In the genomic region with DNA sequence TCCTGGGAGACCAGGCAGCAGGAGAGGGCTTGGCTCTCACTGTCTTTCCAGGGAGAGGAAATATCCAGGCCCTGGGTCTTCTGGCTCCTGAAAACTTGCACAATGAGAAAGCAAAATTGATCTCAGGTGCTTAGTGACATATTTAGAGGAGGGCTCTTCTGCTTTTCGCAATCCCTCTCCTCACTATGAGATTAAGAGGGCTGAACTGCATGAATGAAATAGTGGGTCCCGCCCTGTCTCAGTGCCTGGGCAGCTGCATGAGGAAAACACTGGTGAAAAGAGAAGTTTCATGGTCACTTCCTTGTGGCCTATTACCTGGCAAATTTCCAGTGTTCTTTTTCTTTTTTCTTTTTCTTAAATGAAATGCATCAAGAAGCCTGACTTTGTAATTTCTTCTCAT, we compare ENCODE assay signal across 18 cellular contexts.
DNase-seq lines count a peak whose midpoint lies in the region; ATAC-seq and TF ChIP-seq lines count a peak whose summit lies in the region.
"Had no signal": no experiment of that assay in that cellular context is flagged by ENCODE, and none has a peak within 500 bp of the region (broad histone marks: within the 10 kb centered on the region; RNA-seq: fewer than 3 reads in every experiment).

No MANE protein-coding gene starts in this region.

- ATAC-seq in HG03159 (IDR thresholded peaks at IDR 0.05; ENCODE audit: unreplicated experiment) (no peak), GM21360 (IDR thresholded peaks at IDR 0.05; ENCODE audit: unreplicated experiment) (no peak)
- ATAC-seq: esophagus mucosa; heart right ventricle; stimulated activated naive CD8-positive, alpha-beta T cell treated with anti-CD3 and anti-CD28 coated beads, Interleukin-15, Interleukin-2, amounts not matched to agents 100 U/mL and 50 U/mL, for 24 hours; WTC11 had no signal

- H3K4me1 Mint-ChIP-seq in IgD-negative memory B cell, result peaks cover 41 to 57% (median 47%) of the 10 kb centered on the region in 3 donors
- H3K4me1 Mint-ChIP-seq in endodermal cell, result peaks cover 62% of the 10 kb centered on the region
- H3K4me1 Mint-ChIP-seq in progenitor cell of endocrine pancreas (ENCODE audit: low read depth), result peaks cover 48% of the 10 kb centered on the region

- TF ChIP-seq CTCF in endodermal cell (conservative IDR thresholded peaks at IDR 0.05), result no peak
- TF ChIP-seq CTCF in progenitor cell of endocrine pancreas (IDR thresholded peaks at IDR 0.05; ENCODE audit: unreplicated experiment), result no peak

- H3K27me3 ChIP-seq in BLaER1 treated with 17β-estradiol and CSF1 and Interleukin-3, amounts not matched to agents 10 nM and 100 nM, result no peaks in the 10 kb centered on the region
- H3K27me3 ChIP-seq in endodermal cell (ENCODE audit: control insufficient read depth, insufficient read depth, low read length, poor library complexity, severe bottlenecking), result no peaks in the 10 kb centered on the region
- H3K27me3 ChIP-seq: heart right ventricle had no signal

- H3K36me3 ChIP-seq in BLaER1 treated with 17β-estradiol and CSF1 and Interleukin-3, amounts not matched to agents 10 nM and 100 nM, result peaks cover 0 to 20% (median 0%) of the 10 kb centered on the region in 11 experiments; a peak in 2 of 22 replicates
- H3K36me3 ChIP-seq in endodermal cell (ENCODE audit: control insufficient read depth, insufficient read depth, low read length), result no peaks in the 10 kb centered on the region
- H3K36me3 ChIP-seq: heart right ventricle had no signal

- DNase-seq in endodermal cell (no peak), progenitor cell of endocrine pancreas (ENCODE audit: low spot score, unreplicated experiment) (no peak), dermis blood vessel endothelial cell (no peak)
- DNase-seq: cortex of kidney; heart right ventricle; KG1; NCI-H1436; NCI-H446; stimulated activated naive CD8-positive, alpha-beta T cell treated with anti-CD3 and anti-CD28 coated beads, Interleukin-15, Interleukin-2, amounts not matched to agents 100 U/mL and 50 U/mL, for 24 hours had no signal

- no peak overlapping the region for H3K4me3 ChIP-seq in BLaER1 treated with 17β-estradiol and CSF1 and Interleukin-3, amounts not matched to agents 10 nM and 100 nM
- H3K4me3 ChIP-seq in endodermal cell (ENCODE audit: low read length), result peak overlapping the region; percentile 33
- H3K4me3 ChIP-seq: heart right ventricle, SK-N-MC, smooth muscle cell had no signal

- H3K9me3 Mint-ChIP-seq in IgD-negative memory B cell, result no peaks in the 10 kb centered on the region
- H3K9me3 Mint-ChIP-seq in endodermal cell, result no peaks in the 10 kb centered on the region
- no peaks in the 10 kb centered on the region for H3K9me3 Mint-ChIP-seq in progenitor cell of endocrine pancreas (ENCODE audit: low read depth)
- H3K9me3 Mint-ChIP-seq: WTC11 had no signal

- peak overlapping the region in 9 of 11 experiments; percentile 9 to 83 (median 72); a peak in 16 of 22 replicates for H3K4me2 ChIP-seq in BLaER1 treated with 17β-estradiol and CSF1 and Interleukin-3, amounts not matched to agents 10 nM and 100 nM
- H3K4me2 ChIP-seq: smooth muscle cell had no signal

- no peaks in the 10 kb centered on the region for H3K9me3 ChIP-seq in BLaER1 treated with 17β-estradiol and CSF1 and Interleukin-3, amounts not matched to agents 10 nM and 100 nM (replicated peaks in 1 of 11)
- H3K9me3 ChIP-seq in endodermal cell (ENCODE audit: control insufficient read depth, low read length), result no peaks in the 10 kb centered on the region
- H3K9me3 ChIP-seq: heart right ventricle had no signal

- H3K27ac ChIP-seq in BLaER1 treated with 17β-estradiol and CSF1 and Interleukin-3, amounts not matched to agents 10 nM and 100 nM, result peak overlapping the region in 7 of 11 experiments; percentile 3 to 62 (median 28); a peak in 10 of 22 replicates
- peak overlapping the region; percentile 21 for H3K27ac ChIP-seq in endodermal cell (ENCODE audit: low read depth, low read length)
- H3K27ac ChIP-seq: HL-60, SK-N-MC had no signal

- WGBS in endodermal cell (ENCODE audit: insufficient coverage in 1 of 2, insufficient read length in 1 of 2), 2 experiments, result 83 to 95% methylated on average over 1 to 2 of the region's 2 CpGs

- H3K27me3 Mint-ChIP-seq in IgD-negative memory B cell (no peaks in the 10 kb centered on the region), endodermal cell (ENCODE audit: insufficient read depth) (peaks cover 8% of the 10 kb centered on the region), progenitor cell of endocrine pancreas (no peaks in the 10 kb centered on the region)

- H3K27ac Mint-ChIP-seq in IgD-negative memory B cell (peak overlapping the region in 2 of 3 donors; percentile 53 to 87), endodermal cell (peak overlapping the region; percentile 76), progenitor cell of endocrine pancreas (peak overlapping the region; percentile 78)

- H3K4me1 ChIP-seq in BLaER1 treated with 17β-estradiol and CSF1 and Interleukin-3, amounts not matched to agents 10 nM and 100 nM, result peaks cover 44 to 81% (median 66%) of the 10 kb centered on the region in 10 experiments
- peaks cover 18% of the 10 kb centered on the region for H3K4me1 ChIP-seq in endodermal cell (ENCODE audit: control insufficient read depth, insufficient read depth, low read length)

- peak overlapping the region in 1 of 4 donors; percentile 49 for H3K4me3 Mint-ChIP-seq in IgD-negative memory B cell
- no peak overlapping the region for H3K4me3 Mint-ChIP-seq in endodermal cell
- no peak overlapping the region for H3K4me3 Mint-ChIP-seq in progenitor cell of endocrine pancreas (ENCODE audit: low read depth)
- H3K4me3 Mint-ChIP-seq: WTC11 had no signal

- H4K20me1 ChIP-seq in BLaER1 treated with 17β-estradiol and CSF1 and Interleukin-3, amounts not matched to agents 10 nM and 100 nM, result peaks cover 13 to 94% (median 35%) of the 10 kb centered on the region in 11 experiments; a peak in 13 of 22 replicates

- no peaks in the 10 kb centered on the region for H3K36me3 Mint-ChIP-seq in IgD-negative memory B cell
- H3K36me3 Mint-ChIP-seq in endodermal cell (ENCODE audit: low read depth), result no peaks in the 10 kb centered on the region
- peaks cover 2% of the 10 kb centered on the region for H3K36me3 Mint-ChIP-seq in progenitor cell of endocrine pancreas (ENCODE audit: insufficient read depth)
- H3K36me3 Mint-ChIP-seq: WTC11 had no signal

- H3K9ac ChIP-seq in BLaER1 treated with 17β-estradiol and CSF1 and Interleukin-3, amounts not matched to agents 10 nM and 100 nM, result peak overlapping the region in 5 of 11 experiments; percentile 5 to 43 (median 8); a peak in 5 of 22 replicates
- H3K9ac ChIP-seq in endodermal cell (ENCODE audit: extremely low read depth, low read length, poor library complexity, severe bottlenecking), result no peak overlapping the region
